In the genomic region with DNA sequence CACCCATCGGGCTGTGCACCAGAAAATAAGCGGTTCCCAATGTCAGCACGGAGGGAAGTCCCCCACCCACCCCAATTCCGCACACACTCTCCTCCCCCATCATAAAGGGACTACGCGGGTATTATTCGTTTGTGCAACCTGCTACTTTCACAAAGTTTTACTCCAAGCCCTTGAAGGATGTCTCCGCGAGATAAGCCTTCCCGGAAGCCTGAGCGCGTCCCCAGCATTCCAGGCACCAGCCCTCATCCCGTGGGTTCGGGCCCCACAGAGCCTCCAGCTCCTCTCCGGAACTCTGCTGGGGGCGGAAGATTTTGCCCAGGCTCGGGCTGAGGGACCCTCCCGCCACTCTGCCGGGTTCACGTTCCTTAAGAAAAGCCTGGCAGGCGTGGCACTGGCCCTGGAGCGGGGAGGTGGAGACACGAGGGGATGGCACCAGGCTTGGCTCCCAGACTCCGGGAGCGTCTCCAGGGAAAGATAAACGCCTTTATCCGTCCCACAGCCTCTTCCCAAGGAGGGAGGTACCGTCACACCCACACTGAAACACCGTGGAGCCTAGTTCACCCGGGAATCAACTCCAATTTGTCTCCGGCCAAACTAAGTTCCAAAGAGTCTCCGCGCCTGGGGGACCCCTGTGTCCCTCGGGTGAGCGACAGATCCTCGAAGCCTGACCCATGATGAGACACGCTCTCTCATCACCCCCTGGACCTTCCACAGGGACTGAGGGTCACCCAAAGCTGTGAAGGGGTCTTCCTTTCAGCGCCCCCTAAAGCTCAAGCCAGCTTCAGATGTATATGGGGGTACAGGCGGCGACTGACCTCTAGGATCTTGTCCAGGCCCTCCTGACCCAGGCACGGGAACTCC, we compare ENCODE assay signal across 7 cellular contexts. TPM values are rescaled to one million over a fixed set of nuclear protein-coding genes. Genes with fewer than 3 reads are reported as not detected.
DNase-seq lines count a peak whose midpoint lies in the region; ATAC-seq and TF ChIP-seq lines count a peak whose summit lies in the region.

No MANE protein-coding gene starts in this region.

- POLR2A ChIA-PET in PC-9 (lab: Charles Lee; ENCODE audit: unreplicated experiment), result interaction anchor here (0.7 kb wide), 1 partner anchor 52 kb away, joined by 3 read pairs; no protein-coding TSS in a partner anchor
- POLR2A ChIA-PET in activated naive CD8-positive, alpha-beta T cell treated with anti-CD3 and anti-CD28 coated beads, Interleukin-2, amount 10 ng/mL, durations not matched to agents 7 days and 5 days (lab: Charles Lee), result interaction anchor here (0.6 to 1.4 kb wide), 3 partner anchors 74 to 161 kb away, joined by 3 to 5 read pairs (median 4); no protein-coding TSS in a partner anchor
- POLR2A ChIA-PET in naive thymus-derived CD4-positive, alpha-beta T cell (lab: Charles Lee), result no interaction called here

- peaks cover 50% of the 10 kb centered on the region for H3K4me1 Mint-ChIP-seq in activated naive CD8-positive, alpha-beta T cell treated with anti-CD3 and anti-CD28 coated beads, Interleukin-2, amount 10 ng/mL, durations not matched to agents 7 days and 5 days
- H3K4me1 Mint-ChIP-seq in naive thymus-derived CD4-positive, alpha-beta T cell, result peaks cover 15 to 57% (median 33%) of the 10 kb centered on the region in 7 donors

- H3K4me3 Mint-ChIP-seq in activated naive CD8-positive, alpha-beta T cell treated with anti-CD3 and anti-CD28 coated beads, Interleukin-2, amount 10 ng/mL, durations not matched to agents 7 days and 5 days, result peak overlapping the region; percentile 85
- peak overlapping the region; percentile 56 to 86 (median 70) for H3K4me3 Mint-ChIP-seq in naive thymus-derived CD4-positive, alpha-beta T cell

- H3K4me1 ChIP-seq in PC-9 (replicated peaks; ENCODE audit: insufficient read depth), result peaks cover 40% of the 10 kb centered on the region
- H3K4me1 ChIP-seq in naive thymus-derived CD4-positive, alpha-beta T cell (ENCODE audit: control insufficient read depth in 2 of 2, insufficient read depth in 2 of 2, low read length in 2 of 2), result peaks cover 18 to 44% of the 10 kb centered on the region in 2 donors
- H3K4me1 ChIP-seq in stomach smooth muscle (ENCODE audit: control insufficient read depth, insufficient read depth, low read length), result peaks cover 14% of the 10 kb centered on the region

- no peak for DNase-seq in PC-9
- DNase-seq in activated naive CD8-positive, alpha-beta T cell treated with anti-CD3 and anti-CD28 coated beads, Interleukin-2, amount 10 ng/mL, durations not matched to agents 7 days and 5 days, result no peak
- peak in 1 of 9 donors; percentile 58 for DNase-seq in naive thymus-derived CD4-positive, alpha-beta T cell
- no peak for DNase-seq in anterior cingulate cortex (lab: John Stamatoyannopoulos, UW)
- no peak for DNase-seq in A172 (ENCODE audit: low spot score)

- no peak for TF ChIP-seq CTCF in PC-9 (conservative IDR thresholded peaks at IDR 0.05)

- BruUV-seq in PC-9 (replicated peaks; lab: Mats Ljungman, UMichigan), result no TSS peak

- peaks cover 14% of the 10 kb centered on the region for H3K36me3 Mint-ChIP-seq in activated naive CD8-positive, alpha-beta T cell treated with anti-CD3 and anti-CD28 coated beads, Interleukin-2, amount 10 ng/mL, durations not matched to agents 7 days and 5 days
- peaks cover 0 to 18% (median 0%) of the 10 kb centered on the region in 5 donors for H3K36me3 Mint-ChIP-seq in naive thymus-derived CD4-positive, alpha-beta T cell

- intact Hi-C loops in PC-9 (cut with micrococcal nuclease; ENCODE audit: unreplicated experiment), result loop anchor here (5.0 kb wide), 2 partner anchors 39 to 54 kb away; no protein-coding TSS in a partner anchor
- intact Hi-C loops in naive thymus-derived CD4-positive, alpha-beta T cell (cut with micrococcal nuclease), result loop anchor here (2.0 to 10.0 kb wide), 5 partner anchors 62 to 1846 kb away; a partner anchor contains a TSS

- H3K27me3 Mint-ChIP-seq in activated naive CD8-positive, alpha-beta T cell treated with anti-CD3 and anti-CD28 coated beads, Interleukin-2, amount 10 ng/mL, durations not matched to agents 7 days and 5 days, result peaks cover 3% of the 10 kb centered on the region
- peaks cover 0 to 12% (median 6%) of the 10 kb centered on the region in 5 donors for H3K27me3 Mint-ChIP-seq in naive thymus-derived CD4-positive, alpha-beta T cell

- H3K79me2 ChIP-seq in PC-9 (ENCODE audit: low read depth), result peaks cover 59% of the 10 kb centered on the region

- no peak for ATAC-seq in activated naive CD8-positive, alpha-beta T cell treated with anti-CD3 and anti-CD28 coated beads, Interleukin-2, amount 10 ng/mL, durations not matched to agents 7 days and 5 days (ENCODE audit: low read depth)
- no peak for ATAC-seq in naive thymus-derived CD4-positive, alpha-beta T cell
- ATAC-seq in GM19328 (IDR thresholded peaks at IDR 0.05; ENCODE audit: unreplicated experiment), result no peak

- no peak overlapping the region for H3K9ac ChIP-seq in stomach smooth muscle (ENCODE audit: low read length in 2 of 2)

- peak overlapping the region; percentile 96 for H3K27ac Mint-ChIP-seq in activated naive CD8-positive, alpha-beta T cell treated with anti-CD3 and anti-CD28 coated beads, Interleukin-2, amount 10 ng/mL, durations not matched to agents 7 days and 5 days
- H3K27ac Mint-ChIP-seq in naive thymus-derived CD4-positive, alpha-beta T cell, result peak overlapping the region in 1 of 9 donors; percentile 91

- H3K4me3 ChIP-seq in PC-9, result peak overlapping the region; percentile 96
- H3K4me3 ChIP-seq in naive thymus-derived CD4-positive, alpha-beta T cell (ENCODE audit: low read length), result peak overlapping the region; percentile 54
- peak overlapping the region; percentile 58 to 73 for H3K4me3 ChIP-seq in stomach smooth muscle (ENCODE audit: low read length in 2 of 2)

- H3F3A ChIP-seq in PC-9 (ENCODE audit: insufficient read depth, low read depth), result no peaks in the 10 kb centered on the region; the same call in 1 of the 2 replicates

- peak overlapping the region; percentile 90 for H2AFZ ChIP-seq in PC-9

- H3K36me3 ChIP-seq in PC-9 (ENCODE audit: low read depth), result peaks cover 8% of the 10 kb centered on the region; the same call in 1 of the 2 replicates
- no peaks in the 10 kb centered on the region for H3K36me3 ChIP-seq in naive thymus-derived CD4-positive, alpha-beta T cell (ENCODE audit: control insufficient read depth in 2 of 3, insufficient read depth in 3 of 3, low read length in 3 of 3)
- no peaks in the 10 kb centered on the region for H3K36me3 ChIP-seq in stomach smooth muscle (ENCODE audit: control insufficient read depth in 2 of 2, insufficient read depth in 2 of 2, low read length in 2 of 2)

- no peaks in the 10 kb centered on the region for H3K9me3 ChIP-seq in PC-9 (ENCODE audit: insufficient read depth, low read depth)
- no peaks in the 10 kb centered on the region for H3K9me3 ChIP-seq in naive thymus-derived CD4-positive, alpha-beta T cell (ENCODE audit: control insufficient read depth in 2 of 3, low read length in 3 of 3)
- H3K9me3 ChIP-seq in stomach smooth muscle (ENCODE audit: control insufficient read depth in 2 of 2, low read length in 2 of 2), result no peaks in the 10 kb centered on the region

- H3K27ac ChIP-seq in PC-9 (no peak overlapping the region), stomach smooth muscle (ENCODE audit: low read length) (no peak overlapping the region)
- H3K27ac ChIP-seq in naive thymus-derived CD4-positive, alpha-beta T cell (ENCODE audit: low read depth, low read length), result no peak overlapping the region

- H3K4me2 ChIP-seq in PC-9, result peak overlapping the region; percentile 97

- H3K9me3 Mint-ChIP-seq in activated naive CD8-positive, alpha-beta T cell treated with anti-CD3 and anti-CD28 coated beads, Interleukin-2, amount 10 ng/mL, durations not matched to agents 7 days and 5 days, result peaks cover 2% of the 10 kb centered on the region
- H3K9me3 Mint-ChIP-seq in naive thymus-derived CD4-positive, alpha-beta T cell, result no peaks in the 10 kb centered on the region

- H3K27me3 ChIP-seq in PC-9 (ENCODE audit: insufficient read depth, low read depth), result no peaks in the 10 kb centered on the region
- no peaks in the 10 kb centered on the region for H3K27me3 ChIP-seq in naive thymus-derived CD4-positive, alpha-beta T cell (ENCODE audit: control insufficient read depth in 2 of 2, insufficient read depth in 2 of 2, low read length in 2 of 2)
- peaks cover 22 to 28% of the 10 kb centered on the region in 2 donors for H3K27me3 ChIP-seq in stomach smooth muscle (ENCODE audit: control insufficient read depth in 1 of 2, insufficient read depth in 2 of 2, low read length in 2 of 2)

- CTCF ChIA-PET in PC-9 (lab: Charles Lee), result interaction anchor here (0.6 to 1.7 kb wide), 2 partner anchors 25 to 36 kb away, joined by 3 to 11 read pairs; no protein-coding TSS in a partner anchor
- CTCF ChIA-PET in naive thymus-derived CD4-positive, alpha-beta T cell (lab: Charles Lee), result no interaction called here

- H3K9me2 ChIP-seq in PC-9 (ENCODE audit: insufficient read depth), result no peaks in the 10 kb centered on the region

- H4K20me1 ChIP-seq in PC-9 (ENCODE audit: insufficient read depth), result no peaks in the 10 kb centered on the region; the same call in 1 of the 2 replicates

RNA-seq across cellular contexts. Expression of a gene that starts 0.9 kb away (rescaled TPM):
- total RNA-seq in PC-9 (2021), result 11.9 and 14.3 TPM in 2 replicates
- total RNA-seq in activated naive CD8-positive, alpha-beta T cell treated with anti-CD3 and anti-CD28 coated beads, Interleukin-2, amount 10 ng/mL, durations not matched to agents 7 days and 5 days, result 1 to 10 TPM; 7.8 to 8.5 TPM
- total RNA-seq in naive thymus-derived CD4-positive, alpha-beta T cell, result 1 to 10 TPM in 1 of 5 experiments, under 1 TPM in 2, not detected in 2; 0.24 to 9.6 (median 0.34) TPM
- polyA plus RNA-seq in naive thymus-derived CD4-positive, alpha-beta T cell, result under 1 TPM in 1 of 2 donors, not detected in 1; 0.20 TPM
- total RNA-seq in A172 (2014; rRNA removed; shearing (Covaris generic)), result not detected in 2 replicates
